Comparison of ENCODE assay signal across 1 cellular context in the genomic region with DNA sequence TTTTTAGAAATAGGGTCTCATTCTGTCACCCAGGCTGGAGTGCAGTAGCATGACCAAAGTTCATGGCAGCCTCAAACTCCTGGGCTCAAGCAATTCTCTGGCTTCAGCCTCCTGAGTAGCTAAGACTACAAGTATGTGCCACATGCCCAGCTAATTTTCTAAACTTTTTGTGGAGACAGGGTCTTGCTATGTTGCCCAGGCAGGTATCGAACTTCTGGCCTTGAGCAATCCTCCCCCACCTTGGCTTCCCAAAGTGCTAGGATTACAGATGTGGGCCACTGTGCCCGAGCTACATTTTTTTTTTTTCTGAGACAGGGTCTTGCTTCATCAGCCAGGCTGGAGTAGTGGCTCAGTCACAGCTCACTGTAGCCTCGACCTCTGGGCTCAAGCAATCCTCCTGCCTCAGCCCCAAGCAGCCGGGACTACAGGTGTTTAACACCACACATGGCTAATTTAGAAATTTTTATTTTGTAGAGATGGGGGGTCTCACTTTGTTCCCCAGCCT.
TF ChIP-seq lines count a peak whose summit lies in the region.

No MANE protein-coding gene starts in this region.

TF ChIP-seq in HepG2, 621 proteins besides CTCF, POLR2A, EP300 and RAD21 (continued from another document):
- TF ChIP-seq, protein P1, sequence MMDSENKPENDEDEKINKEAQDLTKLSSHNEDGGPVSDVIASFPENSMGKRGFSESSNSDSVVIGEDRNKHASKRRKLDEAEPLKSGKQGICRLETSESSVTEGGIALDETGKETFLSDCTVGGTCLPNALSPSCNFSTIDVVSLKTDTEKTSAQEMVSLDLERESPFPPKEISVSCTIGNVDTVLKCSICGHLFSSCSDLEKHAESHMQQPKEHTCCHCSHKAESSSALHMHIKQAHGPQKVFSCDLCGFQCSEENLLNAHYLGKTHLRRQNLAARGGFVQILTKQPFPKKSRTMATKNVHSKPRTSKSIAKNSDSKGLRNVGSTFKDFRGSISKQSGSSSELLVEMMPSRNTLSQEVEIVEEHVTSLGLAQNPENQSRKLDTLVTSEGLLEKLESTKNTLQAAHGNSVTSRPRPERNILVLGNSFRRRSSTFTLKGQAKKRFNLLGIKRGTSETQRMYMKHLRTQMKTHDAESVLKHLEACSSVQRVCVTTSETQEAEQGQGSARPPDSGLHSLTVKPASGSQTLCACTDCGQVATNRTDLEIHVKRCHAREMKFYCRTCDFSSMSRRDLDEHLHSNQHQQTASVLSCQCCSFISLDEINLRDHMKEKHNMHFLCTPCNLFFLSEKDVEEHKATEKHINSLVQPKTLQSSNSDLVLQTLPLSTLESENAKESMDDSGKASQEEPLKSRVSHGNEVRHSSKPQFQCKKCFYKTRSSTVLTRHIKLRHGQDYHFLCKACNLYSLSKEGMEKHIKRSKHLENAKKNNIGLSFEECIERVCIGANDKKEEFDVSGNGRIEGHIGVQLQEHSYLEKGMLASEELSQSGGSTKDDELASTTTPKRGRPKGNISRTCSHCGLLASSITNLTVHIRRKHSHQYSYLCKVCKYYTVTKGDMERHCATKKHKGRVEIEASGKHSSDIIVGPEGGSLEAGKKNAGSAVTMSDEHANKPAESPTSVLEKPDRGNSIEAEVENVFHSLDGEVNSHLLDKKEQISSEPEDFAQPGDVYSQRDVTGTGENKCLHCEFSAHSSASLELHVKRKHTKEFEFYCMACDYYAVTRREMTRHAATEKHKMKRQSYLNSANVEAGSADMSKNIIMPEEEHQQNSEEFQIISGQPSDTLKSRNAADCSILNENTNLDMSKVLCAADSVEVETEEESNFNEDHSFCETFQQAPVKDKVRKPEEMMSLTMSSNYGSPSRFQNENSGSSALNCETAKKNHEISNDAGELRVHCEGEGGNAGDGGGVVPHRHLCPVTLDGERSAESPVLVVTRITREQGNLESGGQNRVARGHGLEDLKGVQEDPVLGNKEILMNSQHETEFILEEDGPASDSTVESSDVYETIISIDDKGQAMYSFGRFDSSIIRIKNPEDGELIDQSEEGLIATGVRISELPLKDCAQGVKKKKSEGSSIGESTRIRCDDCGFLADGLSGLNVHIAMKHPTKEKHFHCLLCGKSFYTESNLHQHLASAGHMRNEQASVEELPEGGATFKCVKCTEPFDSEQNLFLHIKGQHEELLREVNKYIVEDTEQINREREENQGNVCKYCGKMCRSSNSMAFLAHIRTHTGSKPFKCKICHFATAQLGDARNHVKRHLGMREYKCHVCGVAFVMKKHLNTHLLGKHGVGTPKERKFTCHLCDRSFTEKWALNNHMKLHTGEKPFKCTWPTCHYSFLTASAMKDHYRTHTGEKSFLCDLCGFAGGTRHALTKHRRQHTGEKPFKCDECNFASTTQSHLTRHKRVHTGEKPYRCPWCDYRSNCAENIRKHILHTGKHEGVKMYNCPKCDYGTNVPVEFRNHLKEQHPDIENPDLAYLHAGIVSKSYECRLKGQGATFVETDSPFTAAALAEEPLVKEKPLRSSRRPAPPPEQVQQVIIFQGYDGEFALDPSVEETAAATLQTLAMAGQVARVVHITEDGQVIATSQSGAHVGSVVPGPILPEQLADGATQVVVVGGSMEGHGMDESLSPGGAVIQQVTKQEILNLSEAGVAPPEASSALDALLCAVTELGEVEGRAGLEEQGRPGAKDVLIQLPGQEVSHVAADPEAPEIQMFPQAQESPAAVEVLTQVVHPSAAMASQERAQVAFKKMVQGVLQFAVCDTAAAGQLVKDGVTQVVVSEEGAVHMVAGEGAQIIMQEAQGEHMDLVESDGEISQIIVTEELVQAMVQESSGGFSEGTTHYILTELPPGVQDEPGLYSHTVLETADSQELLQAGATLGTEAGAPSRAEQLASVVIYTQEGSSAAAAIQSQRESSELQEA (CRISPR knock-in tag; IDR thresholded peaks at IDR 0.05; ENCODE audit: not compliant biosample characterization) = no peak
- TF ChIP-seq NKX3-1 (CRISPR knock-in tag; IDR thresholded peaks at IDR 0.05) (no peak), KMT2B (CRISPR knock-in tag; IDR thresholded peaks at IDR 0.05) (no peak), TBL1XR1 (IDR thresholded peaks at IDR 0.05; ENCODE audit: borderline replicate concordance, low read length, partially characterized antibody) (no peak), ZNF660 (CRISPR knock-in tag; IDR thresholded peaks at IDR 0.05; ENCODE audit: borderline replicate concordance, low read depth) (no peak), MAFG (CRISPR knock-in tag; IDR thresholded peaks at IDR 0.05) (no peak)
- TF ChIP-seq, protein P2, sequence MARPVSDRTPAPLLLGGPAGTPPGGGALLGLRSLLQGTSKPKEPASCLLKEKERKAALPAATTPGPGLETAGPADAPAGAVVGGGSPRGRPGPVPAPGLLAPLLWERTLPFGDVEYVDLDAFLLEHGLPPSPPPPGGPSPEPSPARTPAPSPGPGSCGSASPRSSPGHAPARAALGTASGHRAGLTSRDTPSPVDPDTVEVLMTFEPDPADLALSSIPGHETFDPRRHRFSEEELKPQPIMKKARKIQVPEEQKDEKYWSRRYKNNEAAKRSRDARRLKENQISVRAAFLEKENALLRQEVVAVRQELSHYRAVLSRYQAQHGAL (CRISPR knock-in tag; IDR thresholded peaks at IDR 0.05; ENCODE audit: not compliant biosample characterization) = no peak
- TF ChIP-seq, protein P3, sequence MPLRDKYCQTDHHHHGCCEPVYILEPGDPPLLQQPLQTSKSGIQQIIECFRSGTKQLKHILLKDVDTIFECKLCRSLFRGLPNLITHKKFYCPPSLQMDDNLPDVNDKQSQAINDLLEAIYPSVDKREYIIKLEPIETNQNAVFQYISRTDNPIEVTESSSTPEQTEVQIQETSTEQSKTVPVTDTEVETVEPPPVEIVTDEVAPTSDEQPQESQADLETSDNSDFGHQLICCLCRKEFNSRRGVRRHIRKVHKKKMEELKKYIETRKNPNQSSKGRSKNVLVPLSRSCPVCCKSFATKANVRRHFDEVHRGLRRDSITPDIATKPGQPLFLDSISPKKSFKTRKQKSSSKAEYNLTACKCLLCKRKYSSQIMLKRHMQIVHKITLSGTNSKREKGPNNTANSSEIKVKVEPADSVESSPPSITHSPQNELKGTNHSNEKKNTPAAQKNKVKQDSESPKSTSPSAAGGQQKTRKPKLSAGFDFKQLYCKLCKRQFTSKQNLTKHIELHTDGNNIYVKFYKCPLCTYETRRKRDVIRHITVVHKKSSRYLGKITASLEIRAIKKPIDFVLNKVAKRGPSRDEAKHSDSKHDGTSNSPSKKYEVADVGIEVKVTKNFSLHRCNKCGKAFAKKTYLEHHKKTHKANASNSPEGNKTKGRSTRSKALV (CRISPR knock-in tag; IDR thresholded peaks at IDR 0.05) = no peak
- TF ChIP-seq, protein P4, sequence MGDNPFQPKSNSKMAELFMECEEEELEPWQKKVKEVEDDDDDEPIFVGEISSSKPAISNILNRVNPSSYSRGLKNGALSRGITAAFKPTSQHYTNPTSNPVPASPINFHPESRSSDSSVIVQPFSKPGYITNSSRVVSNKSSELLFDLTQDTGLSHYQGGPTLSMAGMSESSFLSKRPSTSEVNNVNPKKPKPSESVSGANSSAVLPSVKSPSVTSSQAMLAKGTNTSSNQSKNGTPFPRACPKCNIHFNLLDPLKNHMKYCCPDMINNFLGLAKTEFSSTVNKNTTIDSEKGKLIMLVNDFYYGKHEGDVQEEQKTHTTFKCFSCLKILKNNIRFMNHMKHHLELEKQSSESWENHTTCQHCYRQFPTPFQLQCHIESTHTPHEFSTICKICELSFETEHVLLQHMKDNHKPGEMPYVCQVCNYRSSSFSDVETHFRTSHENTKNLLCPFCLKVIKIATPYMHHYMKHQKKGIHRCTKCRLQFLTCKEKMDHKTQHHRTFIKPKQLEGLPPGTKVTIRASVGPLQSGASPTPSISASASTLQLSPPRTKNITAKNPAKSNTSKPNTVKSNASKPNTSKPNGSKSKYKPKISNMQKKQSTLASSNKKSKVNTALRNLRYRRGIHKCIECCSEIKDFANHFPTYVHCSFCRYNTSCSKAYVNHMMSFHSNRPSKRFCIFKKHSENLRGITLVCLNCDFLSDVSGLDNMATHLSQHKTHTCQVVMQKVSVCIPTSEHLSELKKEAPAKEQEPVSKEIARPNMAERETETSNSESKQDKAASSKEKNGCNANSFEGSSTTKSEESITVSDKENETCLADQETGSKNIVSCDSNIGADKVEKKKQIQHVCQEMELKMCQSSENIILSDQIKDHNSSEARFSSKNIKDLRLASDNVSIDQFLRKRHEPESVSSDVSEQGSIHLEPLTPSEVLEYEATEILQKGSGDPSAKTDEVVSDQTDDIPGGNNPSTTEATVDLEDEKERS (CRISPR knock-in tag; IDR thresholded peaks at IDR 0.05) = no peak
TF ChIP-seq in HepG2: peak in this region for 4.
